ENCODE assay signal across 1 cellular context in genomic region chr4:3047464-3048286, GRCh38.
TF ChIP-seq lines count a peak whose summit lies in the region.

No MANE protein-coding gene starts in this region.

TF ChIP-seq in K562, 482 proteins besides CTCF, POLR2A, EP300 and RAD21 (continued from another document):
- TF ChIP-seq, protein P1, sequence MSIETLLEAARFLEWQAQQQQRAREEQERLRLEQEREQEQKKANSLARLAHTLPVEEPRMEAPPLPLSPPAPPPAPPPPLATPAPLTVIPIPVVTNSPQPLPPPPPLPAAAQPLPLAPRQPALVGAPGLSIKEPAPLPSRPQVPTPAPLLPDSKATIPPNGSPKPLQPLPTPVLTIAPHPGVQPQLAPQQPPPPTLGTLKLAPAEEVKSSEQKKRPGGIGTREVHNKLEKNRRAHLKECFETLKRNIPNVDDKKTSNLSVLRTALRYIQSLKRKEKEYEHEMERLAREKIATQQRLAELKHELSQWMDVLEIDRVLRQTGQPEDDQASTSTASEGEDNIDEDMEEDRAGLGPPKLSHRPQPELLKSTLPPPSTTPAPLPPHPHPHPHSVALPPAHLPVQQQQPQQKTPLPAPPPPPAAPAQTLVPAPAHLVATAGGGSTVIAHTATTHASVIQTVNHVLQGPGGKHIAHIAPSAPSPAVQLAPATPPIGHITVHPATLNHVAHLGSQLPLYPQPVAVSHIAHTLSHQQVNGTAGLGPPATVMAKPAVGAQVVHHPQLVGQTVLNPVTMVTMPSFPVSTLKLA (conservative IDR thresholded peaks at IDR 0.05) = peak in 1 of 2 experiments; percentile 30; a peak in 2 of 4 replicates
